Comparison of ENCODE assay signal across 13 cellular contexts in genomic region chr6:143098054-143098673, GRCh38. TPM values are rescaled to one million over a fixed set of nuclear protein-coding genes. Genes with fewer than 3 reads are reported as not detected.
DNase-seq lines count a peak whose midpoint lies in the region; ATAC-seq, FAIRE-seq and TF ChIP-seq lines count a peak whose summit lies in the region.
"Had no signal": no experiment of that assay in that cellular context is flagged by ENCODE, and none has a peak within 500 bp of the region (broad histone marks: within the 10 kb centered on the region; RNA-seq: fewer than 3 reads in every experiment).

No MANE protein-coding gene starts in this region.

- H3K27me3 ChIP-seq in GM06990 (replicated peaks; ENCODE audit: control insufficient read depth, insufficient read depth, low read length) (no peaks in the 10 kb centered on the region), K562 (ENCODE audit: control insufficient read depth in 2 of 2, insufficient read depth in 2 of 2, low read length in 2 of 2) (no peaks in the 10 kb centered on the region)
- H3K27me3 ChIP-seq: ascending aorta, heart right ventricle, transverse colon had no signal

- WGBS in K562 (ENCODE audit: insufficient coverage, low coverage, missing lambda C conversion rate) = 2% methylated on average over 2 of the region's 2 CpGs

- CTCF ChIA-PET in K562 (lab: Yijun Ruan, JAX; ENCODE audit: low intra/inter-chr PET ratio) = no interaction called here

- no peak for FAIRE-seq in K562 (lab: Jason Lieb, UNC)

- no peak overlapping the region for H3K9ac ChIP-seq in K562 (ENCODE audit: insufficient read depth in 1 of 2, low read depth in 2 of 2, low read length in 2 of 2)

- H4K20me1 ChIP-seq in K562 (replicated peaks; ENCODE audit: control insufficient read depth, insufficient read depth, low read length) = no peaks in the 10 kb centered on the region

- H3K36me3 ChIP-seq in GM06990 (ENCODE audit: control insufficient read depth, insufficient read depth, low read length) (no peaks in the 10 kb centered on the region), K562 (ENCODE audit: control insufficient read depth, insufficient read depth, low read length) (no peaks in the 10 kb centered on the region)
- H3K36me3 ChIP-seq: ascending aorta, heart right ventricle, transverse colon had no signal

- no peak overlapping the region for H3K4me3 ChIP-seq in GM06990 (replicated peaks; ENCODE audit: low read depth, low read length)
- H3K4me3 ChIP-seq in K562 = no peak overlapping the region
- H3K4me3 ChIP-seq: ascending aorta, heart right ventricle, transverse colon had no signal

- TF ChIP-seq EP300 in K562 (IDR thresholded peaks at IDR 0.05; ENCODE audit: low read length) = no peak

- no TSS peak for BruUV-seq in K562 (replicated peaks; lab: Mats Ljungman, UMichigan)

- DNase-seq in GM06990 (ENCODE audit: extremely low read depth, insufficient read length) = peak; percentile 38
- peak in 1 of 4 experiments; percentile 15 for DNase-seq in K562 (ENCODE audit: extremely low read depth in 1 of 4, low spot score in 3 of 4)
- DNase-seq in 8988T = no peak
- DNase-seq in dedifferentiated amniotic fluid mesenchymal stem cell (ENCODE audit: extremely low spot score) = no peak
- no peak for DNase-seq in NCI-H1436 (lab: John Stamatoyannopoulos, UW)
- DNase-seq: DMS79, heart right ventricle, IMR-90, transverse colon had no signal

- intact Hi-C loops in K562 (cut with micrococcal nuclease) = no loop called here

- H3K9me1 ChIP-seq in K562 (ENCODE audit: control insufficient read depth, insufficient read depth, low read length) = no peaks in the 10 kb centered on the region

- POLR2A ChIA-PET in K562 (lab: Yijun Ruan, JAX) = interaction anchor here (0.6 to 1.2 kb wide), 3 partner anchors 12 to 510 kb away, joined by 3 read pairs; no protein-coding TSS in a partner anchor

- H3K4me1 ChIP-seq in K562 (replicated peaks in 1 of 2; ENCODE audit: control insufficient read depth in 2 of 2, insufficient read depth in 2 of 2, low read length in 2 of 2) = no peaks in the 10 kb centered on the region; a peak in 1 of 5 replicates
- H3K4me1 ChIP-seq: ascending aorta had no signal

- in situ Hi-C loops in K562 (cut with MboI) = no loop called here

- no peak overlapping the region for H3K27ac ChIP-seq in K562 (ENCODE audit: extremely low read depth, low read depth, low read length)
- H3K27ac ChIP-seq: ascending aorta had no signal

- TF ChIP-seq CTCF in GM06990 (IDR thresholded peaks at IDR 0.05; ENCODE audit: insufficient read depth, low read length, poor library complexity, severe bottlenecking) (no peak), K562 (IDR thresholded peaks at IDR 0.05 in 2 of 3, conservative IDR thresholded peaks at IDR 0.05 in 1 of 3; ENCODE audit: insufficient read depth in 2 of 3, low read depth in 1 of 3, low read length in 3 of 3) (no peak)

- no peak overlapping the region for H2AFZ ChIP-seq in K562 (ENCODE audit: low read depth, low read length)

- H3K79me2 ChIP-seq in K562 (ENCODE audit: control insufficient read depth, insufficient read depth, low read length) = no peaks in the 10 kb centered on the region; the same call in 2 of the 3 replicates

- no peaks in the 10 kb centered on the region for H3K9me3 ChIP-seq in K562 (replicated peaks; ENCODE audit: control insufficient read depth, insufficient read depth, low read depth, low read length)
- H3K9me3 ChIP-seq: ascending aorta, heart right ventricle, transverse colon had no signal

- no peak for TF ChIP-seq POLR2A in K562 (conservative IDR thresholded peaks at IDR 0.05)

- 0 out of 4 replicates have a peak, but pooled peaks of 1 of the 2 experiments have one; percentile 3 for TF ChIP-seq RAD21 in K562 (CRISPR knock-in tag; conservative IDR thresholded peaks at IDR 0.05 in 1 of 2, IDR thresholded peaks at IDR 0.05 in 1 of 2)

- H3K4me2 ChIP-seq in K562 (ENCODE audit: insufficient read depth, low read length) = no peak overlapping the region

- ATAC-seq in GM19463 (IDR thresholded peaks at IDR 0.05; ENCODE audit: unreplicated experiment) (peak; percentile 88), HG03175 (IDR thresholded peaks at IDR 0.05; ENCODE audit: unreplicated experiment) (peak; percentile 98), K562 (peak; percentile 76), HG02970 (IDR thresholded peaks at IDR 0.05; ENCODE audit: low FRiP score, unreplicated experiment) (no peak)

TF ChIP-seq in K562, 482 proteins besides CTCF, POLR2A, EP300 and RAD21 (continues in another document):
- peak; percentile 88 to 99 for TF ChIP-seq RCOR1 (IDR thresholded peaks at IDR 0.05; ENCODE audit: borderline replicate concordance in 1 of 2, low read depth in 2 of 2, low read length in 2 of 2)
- TF ChIP-seq ETV6 (IDR thresholded peaks at IDR 0.05; ENCODE audit: borderline replicate concordance in 1 of 2, low read depth in 2 of 2, low read length in 1 of 2) = peak; percentile 65 to 97; a peak in 3 of 4 replicates
- TF ChIP-seq ETV6 (CRISPR knock-in tag; IDR thresholded peaks at IDR 0.05; ENCODE audit: borderline replicate concordance) = no peak
- peak; percentile 52; the same call in 1 of the 2 replicates for TF ChIP-seq ELF1 (tag; IDR thresholded peaks at IDR 0.05)
- TF ChIP-seq FOXA3 (CRISPR knock-in tag; conservative IDR thresholded peaks at IDR 0.05 in 1 of 2, IDR thresholded peaks at IDR 0.05 in 1 of 2) = peak in 1 of 2 experiments; percentile 62; a peak in 2 of 4 replicates
- TF ChIP-seq SMARCE1 (IDR thresholded peaks at IDR 0.05) = peak; percentile 51; the same call in 1 of the 2 replicates
- TF ChIP-seq GATA2 (CRISPR knock-in tag; IDR thresholded peaks at IDR 0.05) = peak; percentile 71
- no peak for TF ChIP-seq ZNF23 (CRISPR knock-in tag; IDR thresholded peaks at IDR 0.05)
- peak; percentile 70 for TF ChIP-seq CREM (IDR thresholded peaks at IDR 0.05; ENCODE audit: low read depth)
- TF ChIP-seq IFI16 (CRISPR knock-in tag; IDR thresholded peaks at IDR 0.05) = no peak
- no peak for TF ChIP-seq KDM5B (IDR thresholded peaks at IDR 0.05; ENCODE audit: insufficient replicate concordance, low read depth, low read length)
- TF ChIP-seq SPI1 (IDR thresholded peaks at IDR 0.05; ENCODE audit: borderline replicate concordance, low read depth, low read length) = peak; percentile 92
- TF ChIP-seq GATAD2A (IDR thresholded peaks at IDR 0.05) = 0 out of 2 replicates have a peak, but pooled peaks have one; percentile 16
- 0 out of 6 replicates have a peak, but pooled peaks of 1 of the 3 experiments have one; percentile 19 for TF ChIP-seq ZBTB11 (CRISPR knock-in tag; IDR thresholded peaks at IDR 0.05)
- TF ChIP-seq NR2C2 (CRISPR knock-in tag; IDR thresholded peaks at IDR 0.05) = no peak
- peak; percentile 67; the same call in 1 of the 2 replicates for TF ChIP-seq NR2C2 (tag; IDR thresholded peaks at IDR 0.05)
- TF ChIP-seq BMI1 (IDR thresholded peaks at IDR 0.05; ENCODE audit: low read length) = no peak
- no peak for TF ChIP-seq MCM7 (IDR thresholded peaks at IDR 0.05)
- TF ChIP-seq MCM5 (IDR thresholded peaks at IDR 0.05; ENCODE audit: low read depth) = no peak
- peak; percentile 49; the same call in 1 of the 2 replicates for TF ChIP-seq ESRRA (IDR thresholded peaks at IDR 0.05; ENCODE audit: borderline replicate concordance, low read depth)
- TF ChIP-seq KDM1A (IDR thresholded peaks at IDR 0.05) = peak; percentile 95 to 96

RNA-seq across cellular contexts. Expression of gene AIG1, which starts 37.5 kb away (rescaled TPM):
- 161 and 345 TPM in 2 replicates for total RNA-seq in K562 (2011; cell fraction: chromatin; rRNA removed; ENCODE audit: low replicate concordance)
- total RNA-seq in K562 (2011; cell fraction: nucleolus; rRNA removed) = 110 and 115 TPM in 2 replicates
- total RNA-seq in K562 (2011; cell fraction: nucleoplasm; rRNA removed) = 203 and 359 TPM in 2 replicates
- total RNA-seq in K562 (2014; rRNA removed) (74.8 and 75.7 TPM in 2 replicates), K562 (2014; rRNA removed; fragmentation: Illumina TruSeq; extraction: Trizol) (116 and 118 TPM in 2 replicates), K562 (2015; rRNA removed; fragmentation: Illumina TruSeq; extraction: Trizol) (127 and 134 TPM in 2 replicates), K562 (2021) (85.2 and 89.8 TPM in 2 replicates)
- polyA plus RNA-seq in K562 (2011; rRNA removed) (279 and 333 TPM in 2 replicates), K562 (2014; fragmentation: Illumina TruSeq; extraction: Trizol) (95.2 and 110 TPM in 2 replicates), K562 (2014; fragmentation: Nextera tagmentation; extraction: Ambion mirVana) (100 to 1,000 TPM; 129 to 169 TPM), K562 (2014; rRNA removed) (127 and 157 TPM in 2 replicates)
- 118 and 187 TPM in 2 replicates for polyA plus RNA-seq in K562 (2011; cell fraction: cytosol; rRNA removed)
- 379 TPM in 2 replicates for polyA plus RNA-seq in K562 (2011; cell fraction: nucleus; rRNA removed)
- 94.1 and 189 TPM in 2 replicates for polyA plus RNA-seq in K562 (2012)
- polyA minus RNA-seq in K562 (2011; rRNA and poly(A)+ RNA removed) = 131 and 152 TPM in 2 replicates
- polyA minus RNA-seq in K562 (2011; cell fraction: cytosol; rRNA and poly(A)+ RNA removed) = 54.3 and 60.9 TPM in 2 replicates
- 204 and 231 TPM in 2 replicates for polyA minus RNA-seq in K562 (2011; cell fraction: nucleus; rRNA and poly(A)+ RNA removed)
